ENCODE assay signal across 23 cellular contexts in the genomic region with DNA sequence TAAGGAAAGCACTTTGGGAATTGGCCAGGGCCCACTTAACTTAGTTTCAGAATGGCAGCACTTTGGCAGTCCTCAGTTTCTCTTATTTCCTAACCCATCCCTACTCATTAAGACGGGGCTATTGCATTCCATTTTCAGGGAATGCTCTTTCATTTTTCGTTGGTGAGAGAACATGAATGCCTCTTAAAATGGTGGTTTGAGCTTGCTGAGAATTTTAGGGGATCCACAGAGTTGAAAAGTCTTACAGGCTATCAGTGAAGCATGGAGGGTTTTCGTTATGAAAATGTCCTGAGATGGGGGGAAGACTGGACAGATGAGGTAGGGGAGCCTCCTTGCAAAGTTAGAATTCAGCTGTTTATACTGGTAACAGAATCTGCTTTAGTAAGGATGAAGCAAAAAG.
A peak's percentile ranks its signal among the peaks of the same experiment; 100 is the strongest.
DNase-seq lines count a peak whose midpoint lies in the region; ATAC-seq and TF ChIP-seq lines count a peak whose summit lies in the region.
"Had no signal": no experiment of that assay in that cellular context is flagged by ENCODE, and none has a peak within 500 bp of the region (broad histone marks: within the 10 kb centered on the region; RNA-seq: fewer than 3 reads in every experiment).

No MANE protein-coding gene starts in this region.

- no peaks in the 10 kb centered on the region for H3K27me3 ChIP-seq in ovary
- H3K27me3 ChIP-seq: esophagus squamous epithelium had no signal

- H3K27ac ChIP-seq in ovary = no peak overlapping the region
- H3K27ac ChIP-seq: C4-2B, prostate gland had no signal

- H3K4me1 ChIP-seq in ovary (ENCODE audit: insufficient read depth) = peaks cover 2% of the 10 kb centered on the region

- H3K27me3 Mint-ChIP-seq in naive B cell = no peaks in the 10 kb centered on the region

- no peak for TF ChIP-seq EP300 in ovary (IDR thresholded peaks at IDR 0.05)

- 90 to 97% (median 96%) methylated on average over 3 of the region's 3 CpGs for WGBS in ovary, 3 donors

- no peaks in the 10 kb centered on the region for H3K36me3 ChIP-seq in ovary
- H3K36me3 ChIP-seq: esophagus squamous epithelium, prostate gland had no signal

- no peak overlapping the region for H3K4me3 ChIP-seq in ovary
- H3K4me3 ChIP-seq: esophagus squamous epithelium, prostate gland, smooth muscle cell had no signal

- CTCF ChIA-PET in GM10248 (lab: Yijun Ruan, JAX) = interaction anchor here (0.7 to 5.3 kb wide), 8 partner anchors 9 to 73 kb away, joined by 3 to 34 read pairs (median 4); no protein-coding TSS in a partner anchor

- peaks cover 72 to 94% (median 82%) of the 10 kb centered on the region in 3 donors for H3K4me1 Mint-ChIP-seq in naive B cell

- intact Hi-C loops in ovary (cut with DNase I) = no loop called here

- TF ChIP-seq CTCF in GM10248 (IDR thresholded peaks at IDR 0.05; ENCODE audit: control extremely low read depth, extremely low read depth, low read depth, missing control alignments) = no peak
- TF ChIP-seq CTCF in ovary (IDR thresholded peaks at IDR 0.05) = no peak

- peak overlapping the region in 5 of 6 donors; percentile 15 to 92 (median 56) for H3K27ac Mint-ChIP-seq in naive B cell

- no peak for TF ChIP-seq POLR2A in ovary (IDR thresholded peaks at IDR 0.05)

- POLR2A ChIA-PET in GM10248 (lab: Yijun Ruan, JAX) = no interaction called here

- peak overlapping the region in 4 of 8 donors; percentile 13 to 66 (median 33) for H3K4me3 Mint-ChIP-seq in naive B cell

- H3K36me3 Mint-ChIP-seq in naive B cell = no peaks in the 10 kb centered on the region

- H3K9me3 Mint-ChIP-seq in naive B cell = no peaks in the 10 kb centered on the region

- peak; percentile 37 for ATAC-seq in GM21619 (IDR thresholded peaks at IDR 0.05; ENCODE audit: unreplicated experiment)
- ATAC-seq in HG03432 (IDR thresholded peaks at IDR 0.05; ENCODE audit: unreplicated experiment) = peak; percentile 40
- peak; percentile 36 to 55 for ATAC-seq in naive B cell (ENCODE audit: low read depth in 2 of 2)

- DNase-seq in GM10248 (ENCODE audit: extremely low spot score) = peak; percentile 29
- DNase-seq in naive B cell = no peak
- no peak for DNase-seq in NCI-H446 (lab: John Stamatoyannopoulos, UW)
- DNase-seq in NCI-H524 (lab: John Stamatoyannopoulos, UW) = no peak
- DNase-seq in ovary = no peak
- DNase-seq in NCI-H1048 (lab: John Stamatoyannopoulos, UW) = no peak
- DNase-seq: ACHN; activated CD4-positive, alpha-beta T cell treated with anti-CD3 and anti-CD28 coated beads, Interleukin-2, amount 50 U/mL, for 4 hours; activated gamma-delta T cell treated with Interleukin-2 at 50 U/mL for 16 hours; activated T-cell treated with anti-CD3 and anti-CD28 coated beads for 4 hours; central memory CD4-positive, alpha-beta T cell; DMS 273 treated with DMSO at 0.1 percent for 48 hours; esophagus squamous epithelium; HCEC 1CT; mesendoderm; OCI-M1; SHP77 treated with DMSO at 0.1 percent for 48 hours; stimulated activated CD4-positive, alpha-beta T cell treated with anti-CD3 and anti-CD28 coated beads, Interleukin-4, amount 100 ng/mL, for 1 hour had no signal

- H3K9me3 ChIP-seq in ovary = no peaks in the 10 kb centered on the region
- H3K9me3 ChIP-seq: esophagus squamous epithelium, prostate gland had no signal
